In genomic region chr2:180562378-180562777, GRCh38 we compare ENCODE assay signal across 1 cellular context.
TF ChIP-seq lines count a peak whose summit lies in the region.

No MANE protein-coding gene starts in this region.

TF ChIP-seq in IMR-90, 13 proteins besides CTCF, POLR2A, EP300 and RAD21 (continued from another document):
- TF ChIP-seq, protein P1, sequence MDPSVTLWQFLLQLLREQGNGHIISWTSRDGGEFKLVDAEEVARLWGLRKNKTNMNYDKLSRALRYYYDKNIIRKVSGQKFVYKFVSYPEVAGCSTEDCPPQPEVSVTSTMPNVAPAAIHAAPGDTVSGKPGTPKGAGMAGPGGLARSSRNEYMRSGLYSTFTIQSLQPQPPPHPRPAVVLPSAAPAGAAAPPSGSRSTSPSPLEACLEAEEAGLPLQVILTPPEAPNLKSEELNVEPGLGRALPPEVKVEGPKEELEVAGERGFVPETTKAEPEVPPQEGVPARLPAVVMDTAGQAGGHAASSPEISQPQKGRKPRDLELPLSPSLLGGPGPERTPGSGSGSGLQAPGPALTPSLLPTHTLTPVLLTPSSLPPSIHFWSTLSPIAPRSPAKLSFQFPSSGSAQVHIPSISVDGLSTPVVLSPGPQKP (IDR thresholded peaks at IDR 0.05; ENCODE audit: borderline replicate concordance, low read depth, low read length) = no peak
- TF ChIP-seq RCOR1 (IDR thresholded peaks at IDR 0.05; ENCODE audit: insufficient replicate concordance, low read length) (no peak), BHLHE40 (IDR thresholded peaks at IDR 0.05; ENCODE audit: low read depth, low read length) (no peak), FOS (IDR thresholded peaks at IDR 0.05; ENCODE audit: low read depth, low read length) (no peak), MXI1 (IDR thresholded peaks at IDR 0.05; ENCODE audit: borderline replicate concordance, low read depth, low read length) (no peak), CEBPB (IDR thresholded peaks at IDR 0.05; ENCODE audit: low read depth, low read length) (no peak), RFX5 (IDR thresholded peaks at IDR 0.05; ENCODE audit: low read depth, low read length) (no peak), NFE2L2 (IDR thresholded peaks at IDR 0.05; ENCODE audit: low read depth, low read length) (no peak), CHD1 (IDR thresholded peaks at IDR 0.05; ENCODE audit: low read depth, low read length) (no peak)
